ENCODE assay signal across 8 cellular contexts in genomic region chr16:30997000-30997886, GRCh38. TPM values are rescaled to one million over a fixed set of nuclear protein-coding genes. Genes with fewer than 3 reads are reported as not detected.
DNase-seq lines count a peak whose midpoint lies in the region; ATAC-seq lines count a peak whose summit lies in the region.

No MANE protein-coding gene starts in this region.

- 3 to 6% methylated on average over 45 to 61 of the region's 61 CpGs for WGBS in esophagus, 2 donors

- no peaks in the 10 kb centered on the region for H3K36me3 Mint-ChIP-seq in stimulated activated memory B cell treated with anti-CD40 and anti-IgM and Interleukin-4, amounts not matched to agents 10 μg/mL and 1 μg/mL and 100 μg/mL, for 72 hours

- H3K27me3 Mint-ChIP-seq in stimulated activated memory B cell treated with anti-CD40 and anti-IgM and Interleukin-4, amounts not matched to agents 10 μg/mL and 1 μg/mL and 100 μg/mL, for 72 hours: no peaks in the 10 kb centered on the region

- H3K27ac Mint-ChIP-seq in stimulated activated memory B cell treated with anti-CD40 and anti-IgM and Interleukin-4, amounts not matched to agents 10 μg/mL and 1 μg/mL and 100 μg/mL, for 72 hours: peak overlapping the region; percentile 88

- peak overlapping the region; percentile 75 to 82 for H3K27ac ChIP-seq in esophagus (ENCODE audit: low read depth in 2 of 2, low read length in 1 of 2)
- peak overlapping the region; percentile 67 for H3K27ac ChIP-seq in muscle layer of duodenum (ENCODE audit: low read length)

- ATAC-seq in GM18517 (IDR thresholded peaks at IDR 0.05; ENCODE audit: unreplicated experiment) (peak; percentile 46), HG02981 (IDR thresholded peaks at IDR 0.05; ENCODE audit: unreplicated experiment) (peak; percentile 83)
- peak; percentile 95 for ATAC-seq in stimulated activated memory B cell treated with anti-CD40 and anti-IgM and Interleukin-4, amounts not matched to agents 10 μg/mL and 1 μg/mL and 100 μg/mL, for 72 hours

- peak overlapping the region; percentile 49 to 56 for H3K4me3 ChIP-seq in esophagus (ENCODE audit: low read depth in 1 of 2, low read length in 2 of 2)
- peak overlapping the region; percentile 67 to 74 for H3K4me3 ChIP-seq in muscle layer of duodenum (ENCODE audit: low read depth in 1 of 2, low read length in 2 of 2)

- H3K9me3 Mint-ChIP-seq in stimulated activated memory B cell treated with anti-CD40 and anti-IgM and Interleukin-4, amounts not matched to agents 10 μg/mL and 1 μg/mL and 100 μg/mL, for 72 hours: no peaks in the 10 kb centered on the region

- H3K36me3 ChIP-seq in esophagus (ENCODE audit: control insufficient read depth in 2 of 2, insufficient read depth in 2 of 2, low read length in 1 of 2) (no peaks in the 10 kb centered on the region), muscle layer of duodenum (ENCODE audit: control insufficient read depth in 1 of 2, insufficient read depth in 2 of 2, low read length in 2 of 2) (no peaks in the 10 kb centered on the region)

- H3K9me3 ChIP-seq in esophagus (ENCODE audit: control insufficient read depth in 2 of 2, insufficient read depth in 1 of 2, low read depth in 1 of 2, low read length in 1 of 2) (no peaks in the 10 kb centered on the region), muscle layer of duodenum (ENCODE audit: control insufficient read depth in 1 of 2, low read length in 2 of 2) (no peaks in the 10 kb centered on the region)

- H3K27me3 ChIP-seq in esophagus (ENCODE audit: control insufficient read depth in 1 of 2, insufficient read depth in 2 of 2, low read length in 2 of 2) (no peaks in the 10 kb centered on the region), muscle layer of duodenum (ENCODE audit: low read depth, low read length) (no peaks in the 10 kb centered on the region)

- DNase-seq in NOMO-1 (lab: John Stamatoyannopoulos, UW; ENCODE audit: unreplicated experiment in 2 of 2): peak; percentile 73 to 89
- DNase-seq in activated CD8-positive, alpha-beta memory T cell treated with anti-CD3 and anti-CD28 coated beads, Interleukin-2, amount 50 U/mL, for 48 hours: peak; percentile 91
- DNase-seq in superior temporal gyrus (ENCODE audit: extremely low spot score): no peak

- peaks cover 6 to 20% of the 10 kb centered on the region in 2 donors for H3K4me1 ChIP-seq in esophagus (ENCODE audit: control insufficient read depth in 2 of 2, insufficient read depth in 2 of 2, low read length in 1 of 2)
- peaks cover 0 to 3% of the 10 kb centered on the region in 2 donors for H3K4me1 ChIP-seq in muscle layer of duodenum (ENCODE audit: control insufficient read depth in 1 of 2, insufficient read depth in 2 of 2, low read length in 2 of 2)

- peak overlapping the region; percentile 89 for H3K4me3 Mint-ChIP-seq in stimulated activated memory B cell treated with anti-CD40 and anti-IgM and Interleukin-4, amounts not matched to agents 10 μg/mL and 1 μg/mL and 100 μg/mL, for 72 hours

- peaks cover 26% of the 10 kb centered on the region for H3K4me1 Mint-ChIP-seq in stimulated activated memory B cell treated with anti-CD40 and anti-IgM and Interleukin-4, amounts not matched to agents 10 μg/mL and 1 μg/mL and 100 μg/mL, for 72 hours

RNA-seq across cellular contexts. Expression of gene HSD3B7, which starts 12.2 kb away (rescaled TPM):
- 10 to 100 TPM in 1 of 2 donors, 1 to 10 TPM in 1; 6.6 to 12.1 TPM for polyA plus RNA-seq in esophagus

RNA-seq across cellular contexts. Expression of gene STX1B, which starts 13.2 kb away (rescaled TPM):
- polyA plus RNA-seq in esophagus: 1 to 10 TPM in 1 of 2 donors, under 1 TPM in 1; 0.29 to 1.6 TPM

RNA-seq across cellular contexts. Expression of gene STX4, which starts 36.1 kb away (rescaled TPM):
- polyA plus RNA-seq in esophagus: 10 to 100 TPM; 49.7 to 54.1 TPM

RNA-seq across cellular contexts. Expression of gene SETD1A, which starts 39.7 kb away (rescaled TPM):
- 1 to 10 TPM; 6.8 to 9.6 TPM for polyA plus RNA-seq in esophagus

RNA-seq across cellular contexts. Expression of gene ORAI3, which starts 48.4 kb away (rescaled TPM):
- polyA plus RNA-seq in esophagus: 10 to 100 TPM in 1 of 2 donors, 1 to 10 TPM in 1; 8.5 to 11.6 TPM
